ENCODE assay signal across 2 cellular contexts in the genomic region with DNA sequence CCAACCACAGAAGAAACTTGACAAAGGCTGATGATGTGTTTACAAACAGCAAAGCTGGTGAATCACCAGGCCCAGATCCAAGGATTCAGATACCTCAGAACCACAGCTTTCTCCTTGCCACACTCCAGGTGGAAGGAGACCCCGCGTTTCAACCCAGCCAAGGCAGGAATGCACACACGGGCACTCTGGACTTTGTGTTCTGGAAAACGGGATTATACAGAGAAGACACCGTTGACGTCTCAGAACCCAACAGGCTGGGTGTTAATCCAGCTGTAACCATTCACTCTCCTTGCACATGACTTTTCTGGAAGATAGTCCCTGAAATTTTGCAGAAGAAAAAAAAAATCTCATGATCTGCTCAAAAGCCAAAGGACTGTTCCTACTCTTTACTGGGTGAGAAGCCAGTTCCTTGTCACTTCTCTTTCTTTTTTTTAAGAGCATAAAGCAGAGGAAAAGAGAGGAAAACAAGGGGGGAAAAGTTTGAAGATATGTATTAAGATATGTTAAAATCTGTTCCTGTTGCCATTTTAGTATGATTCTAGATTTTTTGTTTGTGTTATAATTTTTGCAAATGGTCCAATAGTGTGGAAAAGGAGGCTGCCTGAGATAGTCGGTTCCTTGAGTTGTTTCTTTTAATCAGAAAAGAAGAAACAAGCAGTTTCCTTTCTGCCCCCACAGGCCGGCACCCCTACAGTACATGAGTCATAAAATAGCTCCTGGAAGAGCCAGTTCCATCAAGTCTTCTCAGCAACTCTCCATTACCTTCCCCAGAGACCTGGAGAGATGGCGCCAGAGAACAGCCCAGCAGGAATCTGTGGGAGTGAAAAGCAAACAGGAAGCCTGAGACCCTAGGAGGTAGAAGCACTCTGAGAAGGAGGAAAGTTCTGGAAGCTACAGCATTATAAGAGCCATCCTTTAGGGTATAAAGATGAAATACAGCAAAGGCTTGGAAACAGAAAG.
TF ChIP-seq lines count a peak whose summit lies in the region.

No MANE protein-coding gene starts in this region.

TF ChIP-seq in HEK293, 187 proteins besides CTCF, POLR2A, EP300 and RAD21 (continued from another document):
- TF ChIP-seq, protein P1, sequence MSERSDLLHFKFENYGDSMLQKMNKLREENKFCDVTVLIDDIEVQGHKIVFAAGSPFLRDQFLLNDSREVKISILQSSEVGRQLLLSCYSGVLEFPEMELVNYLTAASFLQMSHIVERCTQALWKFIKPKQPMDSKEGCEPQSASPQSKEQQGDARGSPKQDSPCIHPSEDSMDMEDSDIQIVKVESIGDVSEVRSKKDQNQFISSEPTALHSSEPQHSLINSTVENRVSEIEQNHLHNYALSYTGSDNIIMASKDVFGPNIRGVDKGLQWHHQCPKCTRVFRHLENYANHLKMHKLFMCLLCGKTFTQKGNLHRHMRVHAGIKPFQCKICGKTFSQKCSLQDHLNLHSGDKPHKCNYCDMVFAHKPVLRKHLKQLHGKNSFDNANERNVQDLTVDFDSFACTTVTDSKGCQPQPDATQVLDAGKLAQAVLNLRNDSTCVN (tag by site-specific recombination; optimal IDR thresholded peaks at IDR 0.05) = no peak
- TF ChIP-seq ZBTB6 (tag by site-specific recombination; IDR thresholded peaks at IDR 0.05) = peak; percentile 82
- TF ChIP-seq ZNF138 (tag by site-specific recombination; IDR thresholded peaks at IDR 0.05; ENCODE audit: borderline replicate concordance) = no peak
- no peak for TF ChIP-seq ZNF140 (tag by site-specific recombination; IDR thresholded peaks at IDR 0.05)
- 0 out of 2 replicates have a peak, but pooled peaks have one; percentile 17 for TF ChIP-seq PRDM1 (tag by site-specific recombination; IDR thresholded peaks at IDR 0.05)
- TF ChIP-seq ZIC2 (tag by site-specific recombination; IDR thresholded peaks at IDR 0.05) = peak; percentile 61

TF ChIP-seq in K562, 482 proteins besides CTCF, POLR2A, EP300 and RAD21 (continued from another document):
- TF ChIP-seq, protein P2, sequence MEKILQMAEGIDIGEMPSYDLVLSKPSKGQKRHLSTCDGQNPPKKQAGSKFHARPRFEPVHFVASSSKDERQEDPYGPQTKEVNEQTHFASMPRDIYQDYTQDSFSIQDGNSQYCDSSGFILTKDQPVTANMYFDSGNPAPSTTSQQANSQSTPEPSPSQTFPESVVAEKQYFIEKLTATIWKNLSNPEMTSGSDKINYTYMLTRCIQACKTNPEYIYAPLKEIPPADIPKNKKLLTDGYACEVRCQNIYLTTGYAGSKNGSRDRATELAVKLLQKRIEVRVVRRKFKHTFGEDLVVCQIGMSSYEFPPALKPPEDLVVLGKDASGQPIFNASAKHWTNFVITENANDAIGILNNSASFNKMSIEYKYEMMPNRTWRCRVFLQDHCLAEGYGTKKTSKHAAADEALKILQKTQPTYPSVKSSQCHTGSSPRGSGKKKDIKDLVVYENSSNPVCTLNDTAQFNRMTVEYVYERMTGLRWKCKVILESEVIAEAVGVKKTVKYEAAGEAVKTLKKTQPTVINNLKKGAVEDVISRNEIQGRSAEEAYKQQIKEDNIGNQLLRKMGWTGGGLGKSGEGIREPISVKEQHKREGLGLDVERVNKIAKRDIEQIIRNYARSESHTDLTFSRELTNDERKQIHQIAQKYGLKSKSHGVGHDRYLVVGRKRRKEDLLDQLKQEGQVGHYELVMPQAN (IDR thresholded peaks at IDR 0.05; ENCODE audit: borderline replicate concordance) = no peak
- TF ChIP-seq PRMT5 (CRISPR knock-in tag; IDR thresholded peaks at IDR 0.05) (no peak), TGIF2 (CRISPR knock-in tag; IDR thresholded peaks at IDR 0.05) (no peak), SMAD2 (IDR thresholded peaks at IDR 0.05; ENCODE audit: low read depth, low read length) (no peak), ZNF124 (CRISPR knock-in tag; IDR thresholded peaks at IDR 0.05) (no peak), XRCC5 (IDR thresholded peaks at IDR 0.05; ENCODE audit: low read depth, low read length) (no peak), CSDE1 (IDR thresholded peaks at IDR 0.05) (no peak), ESRRB (CRISPR knock-in tag; IDR thresholded peaks at IDR 0.05; ENCODE audit: borderline replicate concordance) (no peak), ZFP30 (CRISPR knock-in tag; IDR thresholded peaks at IDR 0.05; ENCODE audit: borderline replicate concordance) (no peak), HDAC1 (IDR thresholded peaks at IDR 0.05) (no peak), CREM (IDR thresholded peaks at IDR 0.05; ENCODE audit: low read depth) (no peak)
